In the genomic region with DNA sequence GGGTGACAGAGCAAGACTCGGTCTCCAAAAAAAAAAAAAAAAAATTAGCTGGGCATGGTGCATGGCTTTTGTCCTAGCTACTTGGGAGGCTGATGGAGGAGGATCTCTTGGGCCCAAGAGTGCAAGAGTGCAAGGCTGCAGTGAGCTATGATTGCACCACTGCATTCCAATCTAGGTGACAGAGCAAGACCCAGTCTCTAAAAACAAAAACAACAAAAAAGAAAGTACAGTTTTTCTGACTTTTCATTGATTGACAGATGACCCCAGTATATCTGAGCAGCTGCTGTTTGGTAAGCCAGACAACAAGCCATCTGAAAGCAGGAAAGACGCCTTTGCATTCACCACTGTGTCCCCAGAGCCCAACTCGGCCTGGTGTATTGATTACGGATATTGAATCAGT, we compare ENCODE assay signal across 1 cellular context.
A peak's percentile ranks its signal among the peaks of the same experiment; 100 is the strongest.
TF ChIP-seq lines count a peak whose summit lies in the region.

No MANE protein-coding gene starts in this region.

TF ChIP-seq in HepG2, 621 proteins besides CTCF, POLR2A, EP300 and RAD21 (continued from another document and continues in another):
- TF ChIP-seq ZNF382 (CRISPR knock-in tag; IDR thresholded peaks at IDR 0.05; ENCODE audit: borderline replicate concordance) (no peak), STAG1 (CRISPR knock-in tag; IDR thresholded peaks at IDR 0.05) (peak; percentile 26; the same call in 1 of the 2 replicates), ZGPAT (CRISPR knock-in tag; IDR thresholded peaks at IDR 0.05) (peak; percentile 23; the same call in 1 of the 2 replicates), ARID4A (CRISPR knock-in tag; IDR thresholded peaks at IDR 0.05; ENCODE audit: borderline replicate concordance) (no peak; the same call in 1 of the 2 replicates), ATF4 (CRISPR knock-in tag; IDR thresholded peaks at IDR 0.05) (peak in 1 of 2 experiments; percentile 47; a peak in 1 of 4 replicates), FOXP1 (IDR thresholded peaks at IDR 0.05) (no peak), FOXP1 (CRISPR knock-in tag; IDR thresholded peaks at IDR 0.05) (peak; percentile 53; the same call in 1 of the 2 replicates), AFF4 (CRISPR knock-in tag; IDR thresholded peaks at IDR 0.05) (no peak), ONECUT2 (CRISPR knock-in tag; IDR thresholded peaks at IDR 0.05) (peak; percentile 61; the same call in 1 of the 2 replicates), FOXJ3 (CRISPR knock-in tag; IDR thresholded peaks at IDR 0.05; ENCODE audit: borderline replicate concordance) (peak; percentile 32; the same call in 1 of the 2 replicates), THAP11 (CRISPR knock-in tag; IDR thresholded peaks at IDR 0.05) (peak; percentile 49; the same call in 1 of the 2 replicates), IKZF4 (CRISPR knock-in tag; IDR thresholded peaks at IDR 0.05; ENCODE audit: borderline replicate concordance, low read depth, not compliant biosample characterization) (no peak), TFDP2 (CRISPR knock-in tag; IDR thresholded peaks at IDR 0.05) (no peak), RARA (CRISPR knock-in tag; IDR thresholded peaks at IDR 0.05) (peak; percentile 85), FOXO1 (CRISPR knock-in tag; IDR thresholded peaks at IDR 0.05) (peak; percentile 60; the same call in 1 of the 2 replicates), CBX1 (IDR thresholded peaks at IDR 0.05; ENCODE audit: low read depth) (no peak), MAFF (IDR thresholded peaks at IDR 0.05; ENCODE audit: low read depth, low read length) (no peak), YEATS2 (CRISPR knock-in tag; IDR thresholded peaks at IDR 0.05; ENCODE audit: borderline replicate concordance) (no peak), FOSL2 (CRISPR knock-in tag; IDR thresholded peaks at IDR 0.05) (peak; percentile 87), BCL6 (CRISPR knock-in tag; IDR thresholded peaks at IDR 0.05) (0 out of 2 replicates have a peak, but pooled peaks have one; percentile 12), ZNF883 (CRISPR knock-in tag; IDR thresholded peaks at IDR 0.05; ENCODE audit: not compliant biosample characterization) (no peak), ZIK1 (CRISPR knock-in tag; IDR thresholded peaks at IDR 0.05; ENCODE audit: borderline replicate concordance, low read depth) (no peak), ZFP41 (CRISPR knock-in tag; IDR thresholded peaks at IDR 0.05; ENCODE audit: borderline replicate concordance) (no peak), ZNF33A (CRISPR knock-in tag; IDR thresholded peaks at IDR 0.05; ENCODE audit: borderline replicate concordance) (no peak; the same call in 1 of the 2 replicates), HOXA3 (CRISPR knock-in tag; IDR thresholded peaks at IDR 0.05) (peak; percentile 40; the same call in 1 of the 2 replicates), ZNF782 (CRISPR knock-in tag; IDR thresholded peaks at IDR 0.05; ENCODE audit: borderline replicate concordance) (no peak), ZNF770 (CRISPR knock-in tag; IDR thresholded peaks at IDR 0.05) (peak; percentile 98)
- TF ChIP-seq, protein P1, sequence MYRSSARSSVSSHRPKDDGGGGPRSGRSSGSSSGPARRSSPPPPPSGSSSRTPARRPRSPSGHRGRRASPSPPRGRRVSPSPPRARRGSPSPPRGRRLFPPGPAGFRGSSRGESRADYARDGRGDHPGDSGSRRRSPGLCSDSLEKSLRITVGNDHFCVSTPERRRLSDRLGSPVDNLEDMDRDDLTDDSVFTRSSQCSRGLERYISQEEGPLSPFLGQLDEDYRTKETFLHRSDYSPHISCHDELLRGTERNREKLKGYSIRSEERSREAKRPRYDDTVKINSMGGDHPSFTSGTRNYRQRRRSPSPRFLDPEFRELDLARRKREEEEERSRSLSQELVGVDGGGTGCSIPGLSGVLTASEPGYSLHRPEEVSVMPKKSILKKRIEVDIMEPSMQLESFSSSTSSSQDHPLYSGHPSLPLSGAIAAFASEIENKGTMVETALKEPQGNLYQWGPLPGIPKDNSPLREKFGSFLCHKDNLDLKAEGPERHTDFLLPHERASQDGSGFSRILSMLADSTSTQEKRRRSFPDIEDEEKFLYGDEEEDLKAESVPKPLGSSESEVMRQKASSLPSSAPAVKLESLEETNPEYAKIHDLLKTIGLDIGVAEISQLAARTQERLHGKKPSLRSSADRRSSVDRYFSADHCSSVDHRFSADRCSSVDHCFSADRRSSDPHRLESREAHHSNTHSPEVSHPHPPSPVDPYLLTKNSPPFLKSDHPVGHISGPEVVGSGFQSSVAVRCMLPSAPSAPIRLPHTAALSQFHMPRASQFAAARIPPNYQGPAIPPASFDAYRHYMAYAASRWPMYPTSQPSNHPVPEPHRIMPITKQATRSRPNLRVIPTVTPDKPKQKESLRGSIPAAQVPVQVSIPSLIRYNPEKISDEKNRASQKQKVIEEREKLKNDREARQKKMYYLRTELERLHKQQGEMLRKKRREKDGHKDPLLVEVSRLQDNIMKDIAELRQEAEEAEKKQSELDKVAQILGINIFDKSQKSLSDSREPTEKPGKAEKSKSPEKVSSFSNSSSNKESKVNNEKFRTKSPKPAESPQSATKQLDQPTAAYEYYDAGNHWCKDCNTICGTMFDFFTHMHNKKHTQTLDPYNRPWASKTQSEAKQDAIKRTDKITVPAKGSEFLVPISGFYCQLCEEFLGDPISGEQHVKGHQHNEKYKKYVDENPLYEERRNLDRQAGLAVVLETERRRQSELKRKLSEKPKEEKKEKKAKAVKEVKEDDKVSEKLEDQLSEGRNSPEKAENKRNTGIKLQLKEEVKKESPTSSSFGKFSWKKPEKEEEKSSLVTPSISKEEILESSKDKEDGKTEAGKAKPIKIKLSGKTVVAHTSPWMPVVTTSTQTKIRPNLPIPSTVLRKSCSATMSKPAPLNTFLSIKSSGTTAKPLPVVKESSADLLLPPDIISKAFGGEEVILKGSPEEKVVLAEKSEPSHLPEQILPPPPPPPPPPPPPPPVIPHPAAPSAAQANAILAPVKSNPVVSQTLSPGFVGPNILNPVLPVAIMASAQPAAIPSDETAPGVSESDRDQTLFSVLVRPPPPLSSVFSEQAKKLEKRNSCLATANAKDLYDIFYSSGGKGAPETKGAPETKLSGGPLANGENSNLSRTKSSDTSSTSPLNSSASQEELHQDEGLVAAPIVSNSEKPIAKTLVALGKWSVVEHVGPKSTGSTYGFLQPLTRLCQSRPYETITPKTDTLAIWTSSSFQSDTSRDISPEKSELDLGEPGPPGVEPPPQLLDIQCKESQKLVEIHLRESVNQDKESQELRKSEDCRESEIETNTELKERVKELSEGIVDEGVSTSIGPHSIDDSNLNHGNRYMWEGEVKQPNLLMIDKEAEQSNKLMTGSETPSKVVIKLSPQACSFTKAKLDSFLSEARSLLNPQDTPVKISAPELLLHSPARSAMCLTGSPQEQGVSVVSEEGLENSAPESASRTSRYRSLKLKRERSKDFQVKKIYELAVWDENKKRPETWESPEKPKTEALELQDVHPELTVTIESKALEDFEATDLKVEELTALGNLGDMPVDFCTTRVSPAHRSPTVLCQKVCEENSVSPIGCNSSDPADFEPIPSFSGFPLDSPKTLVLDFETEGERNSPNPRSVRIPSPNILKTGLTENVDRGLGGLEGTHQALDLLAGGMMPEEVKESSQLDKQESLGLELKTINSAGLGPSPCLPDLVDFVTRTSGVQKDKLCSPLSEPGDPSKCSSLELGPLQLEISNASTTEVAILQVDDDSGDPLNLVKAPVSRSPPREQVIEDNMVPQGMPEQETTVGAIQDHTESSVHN (CRISPR knock-in tag; IDR thresholded peaks at IDR 0.05): no peak
- TF ChIP-seq, protein P2, sequence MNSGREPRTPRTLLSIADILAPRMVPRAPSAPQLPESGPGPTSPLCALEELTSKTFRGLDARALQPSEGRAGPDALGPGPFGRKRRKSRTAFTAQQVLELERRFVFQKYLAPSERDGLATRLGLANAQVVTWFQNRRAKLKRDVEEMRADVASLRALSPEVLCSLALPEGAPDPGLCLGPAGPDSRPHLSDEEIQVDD (CRISPR knock-in tag; IDR thresholded peaks at IDR 0.05; ENCODE audit: borderline replicate concordance): no peak
